Comparison of ENCODE assay signal across 15 cellular contexts in the genomic region with DNA sequence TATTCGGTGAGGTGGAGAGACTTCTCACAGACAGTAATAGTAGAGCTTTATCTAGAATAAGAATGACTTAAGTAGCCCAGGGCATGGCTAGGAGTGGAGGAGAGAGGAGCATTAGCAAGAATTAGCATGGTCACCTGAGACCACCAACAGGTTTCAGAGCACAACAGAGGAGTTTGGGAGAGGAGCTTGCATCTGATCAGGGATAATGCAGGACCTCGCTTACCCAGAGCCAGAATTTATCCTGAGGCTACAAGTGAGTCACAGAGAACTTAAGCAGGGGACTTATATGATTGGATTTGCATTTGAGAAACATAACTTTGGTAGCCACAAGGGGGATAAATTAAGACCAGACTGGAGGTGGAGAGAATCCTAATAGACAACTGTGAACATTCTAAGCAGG.
A peak's percentile ranks its signal among the peaks of the same experiment; 100 is the strongest.
DNase-seq lines count a peak whose midpoint lies in the region; ATAC-seq and TF ChIP-seq lines count a peak whose summit lies in the region.
"Had no signal": no experiment of that assay in that cellular context is flagged by ENCODE, and none has a peak within 500 bp of the region (broad histone marks: within the 10 kb centered on the region; RNA-seq: fewer than 3 reads in every experiment).

No MANE protein-coding gene starts in this region.

- no peak overlapping the region for H3K27ac ChIP-seq in mesenchymal stem cell (ENCODE audit: low read length, poor library complexity, severe bottlenecking)
- H3K27ac ChIP-seq in caudate nucleus (ENCODE audit: low read depth, low read length): no peak overlapping the region
- H3K27ac ChIP-seq: SK-N-MC, upper lobe of left lung had no signal

- no peak overlapping the region for H3K4me3 ChIP-seq in fibroblast of mammary gland (ENCODE audit: control insufficient read depth, low read depth, low read length)
- H3K4me3 ChIP-seq in mesenchymal stem cell (ENCODE audit: insufficient read depth in 1 of 2, low read depth in 1 of 2, low read length in 2 of 2): no peak overlapping the region
- H3K4me3 ChIP-seq: SK-N-MC, upper lobe of left lung had no signal

- no peak overlapping the region for H3K4ac ChIP-seq in mesenchymal stem cell (ENCODE audit: low read depth in 1 of 2, low read length in 2 of 2)

- H4K91ac ChIP-seq in mesenchymal stem cell (ENCODE audit: low read length): no peak overlapping the region

- H3K9ac ChIP-seq in mesenchymal stem cell (ENCODE audit: low read length): no peak overlapping the region

- no peak overlapping the region for H3K14ac ChIP-seq in mesenchymal stem cell (ENCODE audit: low read length in 2 of 2)

- 54% methylated on average over 2 of the region's 2 CpGs for WGBS in mesenchymal stem cell

- DNase-seq in ELR (ENCODE audit: low read depth) (peak; percentile 92), SK-MEL-5 (ENCODE audit: low read depth, low spot score) (peak; percentile 56), fibroblast of mammary gland (ENCODE audit: low read depth) (peak; percentile 61), mesenchymal stem cell (peak; percentile 50), germinal center (ENCODE audit: low spot score) (no peak), kidney tubule cell (ENCODE audit: low spot score) (no peak), caudate nucleus (lab: John Stamatoyannopoulos, UW) (no peak)
- DNase-seq: activated CD4-positive, alpha-beta T cell treated with anti-CD3 and anti-CD28 coated beads, Interleukin-2, amount 10 ng/mL, durations not matched to agents 7 days and 5 days; activated effector memory CD4-positive, alpha-beta T cell treated with anti-CD3 and anti-CD28 coated beads, Interleukin-2, amount 50 U/mL, for 16 hours; Caco-2; hippocampal formation; Kasumi-1; upper lobe of left lung had no signal

- no peak overlapping the region for H3K4me2 ChIP-seq in mesenchymal stem cell (ENCODE audit: low read length, poor library complexity, severe bottlenecking)

- no peak overlapping the region for H2BK120ac ChIP-seq in mesenchymal stem cell (ENCODE audit: low read depth, low read length)

- peaks cover under 1% of the 10 kb centered on the region for H3K9me3 ChIP-seq in mesenchymal stem cell (ENCODE audit: control insufficient read depth, low read length)
- H3K9me3 ChIP-seq: Caco-2, upper lobe of left lung had no signal

- TF ChIP-seq CTCF in fibroblast of mammary gland (conservative IDR thresholded peaks at IDR 0.05; ENCODE audit: control insufficient read depth, insufficient read depth, low read depth, low read length): peak; percentile 23

- no peaks in the 10 kb centered on the region for H3K79me1 ChIP-seq in mesenchymal stem cell (replicated peaks; ENCODE audit: low read length, poor library complexity, severe bottlenecking)

- no peak overlapping the region for H3K18ac ChIP-seq in mesenchymal stem cell (ENCODE audit: low read depth in 1 of 2, low read length in 2 of 2)

- H2BK5ac ChIP-seq in mesenchymal stem cell (ENCODE audit: low read depth, low read length, poor library complexity, severe bottlenecking): no peak overlapping the region

- no peaks in the 10 kb centered on the region for H3K4me1 ChIP-seq in mesenchymal stem cell (ENCODE audit: control insufficient read depth, insufficient read depth, low read depth, low read length)
- H3K4me1 ChIP-seq: upper lobe of left lung had no signal

- H2AFZ ChIP-seq in mesenchymal stem cell (ENCODE audit: low read depth, low read length): no peak overlapping the region

- H2BK15ac ChIP-seq in mesenchymal stem cell (ENCODE audit: low read depth, poor library complexity, severe bottlenecking): no peak overlapping the region

- in situ Hi-C loops in SK-MEL-5 (cut with HindIII; ENCODE audit: low pct_unique_long_range_greater_than_20kb, low sequenced_read_pairs): no loop called here

- no peak overlapping the region for H2AK5ac ChIP-seq in mesenchymal stem cell (ENCODE audit: low read length, severe bottlenecking)

- H2BK12ac ChIP-seq in mesenchymal stem cell (ENCODE audit: low read length in 2 of 2): no peak overlapping the region

- no peak overlapping the region for H3K23ac ChIP-seq in mesenchymal stem cell (ENCODE audit: low read length in 2 of 2)

- peaks cover 10 to 36% of the 10 kb centered on the region in 2 experiments for H3K27me3 ChIP-seq in mesenchymal stem cell (ENCODE audit: control insufficient read depth in 1 of 2, insufficient read depth in 1 of 2, low read length in 2 of 2)
- H3K27me3 ChIP-seq: upper lobe of left lung had no signal

- H3K36me3 ChIP-seq in mesenchymal stem cell (ENCODE audit: control insufficient read depth in 1 of 2, insufficient read depth in 2 of 2, low read depth in 1 of 2, low read length in 2 of 2): no peaks in the 10 kb centered on the region
- H3K36me3 ChIP-seq: upper lobe of left lung had no signal

- no peak overlapping the region for H4K8ac ChIP-seq in mesenchymal stem cell (ENCODE audit: low read length)

- no peak for ATAC-seq in GM18517 (IDR thresholded peaks at IDR 0.05; ENCODE audit: unreplicated experiment)

Comparison
In these comparisons a context has a peak if more than half of its experiments do, and no peak if none do; other contexts are left out.
1. DNase-seq: peak in ELR (single experiment), SK-MEL-5 (single experiment), fibroblast of mammary gland (single experiment) and mesenchymal stem cell (single experiment); none in germinal center (single experiment), kidney tubule cell (single experiment) and caudate nucleus (0 of 61).